ENCODE assay signal across 8 cellular contexts in genomic region chr14:34539407-34540180, GRCh38. TPM values are rescaled to one million over a fixed set of nuclear protein-coding genes. Genes with fewer than 3 reads are reported as not detected.
DNase-seq lines count a peak whose midpoint lies in the region; ATAC-seq lines count a peak whose summit lies in the region.

TSS of gene EAPP (minus strand) at chr14:34539701. CDS start at chr14:34539628, 73 bp downstream.

- peak within 1 kb of the TSS; percentile 98 for H3K4me3 Mint-ChIP-seq in activated CD4-positive, alpha-beta T cell treated with anti-CD3 and anti-CD28 coated beads, Interleukin-2, amount 10 ng/mL, durations not matched to agents 24 days and 14 days

- H3K9me3 ChIP-seq in ectodermal cell (ENCODE audit: control insufficient read depth, low read length) (no peaks in the 10 kb centered on the region), mesenchymal stem cell (ENCODE audit: control insufficient read depth, low read length) (no peaks in the 10 kb centered on the region)

- H2BK15ac ChIP-seq in mesenchymal stem cell (ENCODE audit: low read depth, poor library complexity, severe bottlenecking): no peak within 1 kb of the TSS

- H3K79me1 ChIP-seq in mesenchymal stem cell (replicated peaks; ENCODE audit: low read length, poor library complexity, severe bottlenecking): peaks cover 1% of the 10 kb centered on the region

- peak within 1 kb of the TSS; percentile 7 to 95 for H3K4ac ChIP-seq in mesenchymal stem cell (ENCODE audit: low read depth in 1 of 2, low read length in 2 of 2)

- ATAC-seq in GM19324 (IDR thresholded peaks at IDR 0.05; ENCODE audit: low FRiP score, unreplicated experiment) (peak; percentile 99), HG03520 (IDR thresholded peaks at IDR 0.05; ENCODE audit: unreplicated experiment) (peak; percentile 99)

- H3K36me3 Mint-ChIP-seq in activated CD4-positive, alpha-beta T cell treated with anti-CD3 and anti-CD28 coated beads, Interleukin-2, amount 10 ng/mL, durations not matched to agents 24 days and 14 days (ENCODE audit: low read depth): peaks cover 5% of the 10 kb centered on the region

- peak within 1 kb of the TSS; percentile 96 for H2AFZ ChIP-seq in mesenchymal stem cell (ENCODE audit: low read depth, low read length)

- H4K8ac ChIP-seq in mesenchymal stem cell (ENCODE audit: low read length): peak within 1 kb of the TSS; percentile 81

- peak within 1 kb of the TSS; percentile 99 for H3K9ac ChIP-seq in mesenchymal stem cell (ENCODE audit: low read length)

- H3K4me1 Mint-ChIP-seq in activated CD4-positive, alpha-beta T cell treated with anti-CD3 and anti-CD28 coated beads, Interleukin-2, amount 10 ng/mL, durations not matched to agents 24 days and 14 days: peaks cover 10% of the 10 kb centered on the region

- no peaks in the 10 kb centered on the region for H3K9me3 Mint-ChIP-seq in activated CD4-positive, alpha-beta T cell treated with anti-CD3 and anti-CD28 coated beads, Interleukin-2, amount 10 ng/mL, durations not matched to agents 24 days and 14 days

- no peak within 1 kb of the TSS for H2BK120ac ChIP-seq in mesenchymal stem cell (ENCODE audit: low read depth, low read length)

- H3K27ac Mint-ChIP-seq in activated CD4-positive, alpha-beta T cell treated with anti-CD3 and anti-CD28 coated beads, Interleukin-2, amount 10 ng/mL, durations not matched to agents 24 days and 14 days: peak within 1 kb of the TSS; percentile 99

- DNase-seq in AG08395 (ENCODE audit: low spot score) (peak; percentile 98), mesenchymal stem cell (peak; percentile 98), midbrain (lab: John Stamatoyannopoulos, UW) (no peak)
- peak; percentile 98 for DNase-seq in activated CD4-positive, alpha-beta T cell treated with anti-CD3 and anti-CD28 coated beads, Interleukin-2, amount 10 ng/mL, durations not matched to agents 24 days and 14 days
- peak; percentile 87 for DNase-seq in stimulated activated CD8-positive, alpha-beta memory T cell treated with anti-CD3 and anti-CD28 coated beads, Interleukin-15, amount 100 ng/mL, for 24 hours (ENCODE audit: low read depth)

- WGBS in ectodermal cell, 2 experiments: 7 to 8% methylated on average over 59 of the region's 59 CpGs
- WGBS in mesenchymal stem cell: 10% methylated on average over 49 of the region's 59 CpGs

- H3K4me3 ChIP-seq in ectodermal cell (ENCODE audit: insufficient read depth, low read depth, low read length): peak within 1 kb of the TSS; percentile 81
- H3K4me3 ChIP-seq in mesenchymal stem cell (ENCODE audit: insufficient read depth in 1 of 2, low read depth in 1 of 2, low read length in 2 of 2): peak within 1 kb of the TSS; percentile 74 to 92

- H3K18ac ChIP-seq in mesenchymal stem cell (ENCODE audit: low read depth in 1 of 2, low read length in 2 of 2): peak within 1 kb of the TSS; percentile 23 to 98

- H2AK5ac ChIP-seq in mesenchymal stem cell (ENCODE audit: low read length, severe bottlenecking): peak within 1 kb of the TSS; percentile 89

- H3K27me3 ChIP-seq in ectodermal cell (ENCODE audit: control insufficient read depth, insufficient read depth, low read length, poor library complexity, severe bottlenecking) (no peaks in the 10 kb centered on the region), mesenchymal stem cell (ENCODE audit: control insufficient read depth in 1 of 2, insufficient read depth in 1 of 2, low read length in 2 of 2) (no peaks in the 10 kb centered on the region)

- peak within 1 kb of the TSS; percentile 46 for H3K4me2 ChIP-seq in mesenchymal stem cell (ENCODE audit: low read length, poor library complexity, severe bottlenecking)

- H2BK5ac ChIP-seq in mesenchymal stem cell (ENCODE audit: low read depth, low read length, poor library complexity, severe bottlenecking): peak within 1 kb of the TSS; percentile 22

- peak within 1 kb of the TSS in 1 of 2 experiments; percentile 31 for H2BK12ac ChIP-seq in mesenchymal stem cell (ENCODE audit: low read length in 2 of 2)

- H3K14ac ChIP-seq in mesenchymal stem cell (ENCODE audit: low read length in 2 of 2): peak within 1 kb of the TSS in 1 of 2 experiments; percentile 78

- H3K27ac ChIP-seq in ectodermal cell (ENCODE audit: insufficient read depth, low read depth, low read length, poor library complexity, severe bottlenecking) (peak within 1 kb of the TSS; percentile 96), mesenchymal stem cell (ENCODE audit: low read length, poor library complexity, severe bottlenecking) (peak within 1 kb of the TSS; percentile 89)

- peak within 1 kb of the TSS; percentile 78 for H4K91ac ChIP-seq in mesenchymal stem cell (ENCODE audit: low read length)

- H3K4me1 ChIP-seq in ectodermal cell (ENCODE audit: control insufficient read depth, insufficient read depth, low read length): no peaks in the 10 kb centered on the region
- peaks cover 6% of the 10 kb centered on the region for H3K4me1 ChIP-seq in mesenchymal stem cell (ENCODE audit: control insufficient read depth, insufficient read depth, low read depth, low read length)

- no peaks in the 10 kb centered on the region for H3K27me3 Mint-ChIP-seq in activated CD4-positive, alpha-beta T cell treated with anti-CD3 and anti-CD28 coated beads, Interleukin-2, amount 10 ng/mL, durations not matched to agents 24 days and 14 days

- intact Hi-C loops in activated CD4-positive, alpha-beta T cell treated with anti-CD3 and anti-CD28 coated beads, Interleukin-2, amount 10 ng/mL, durations not matched to agents 24 days and 14 days (cut with micrococcal nuclease): loop anchor here (5.0 kb wide), 4 partner anchors 77 to 1778 kb away; partner anchors contain the start of genes EGLN3 and SPTSSA

- peak within 1 kb of the TSS in 1 of 2 experiments; percentile 93 for H3K23ac ChIP-seq in mesenchymal stem cell (ENCODE audit: low read length in 2 of 2)

- no peaks in the 10 kb centered on the region for H3K36me3 ChIP-seq in ectodermal cell (ENCODE audit: control insufficient read depth, insufficient read depth, low read length)
- peaks cover 5 to 15% of the 10 kb centered on the region in 2 experiments for H3K36me3 ChIP-seq in mesenchymal stem cell (ENCODE audit: control insufficient read depth in 1 of 2, insufficient read depth in 2 of 2, low read depth in 1 of 2, low read length in 2 of 2)

RNA-seq across cellular contexts. Expression of gene EAPP, which starts in this region (rescaled TPM):
- total RNA-seq in activated CD4-positive, alpha-beta T cell treated with anti-CD3 and anti-CD28 coated beads, Interleukin-2, amount 10 ng/mL, durations not matched to agents 24 days and 14 days: 33.7 and 34.7 TPM in 2 replicates
- 48.9 TPM for polyA plus RNA-seq in ectodermal cell (2013, experiment 1 of 4)
- polyA plus RNA-seq in ectodermal cell (2013, experiment 2 of 4): 56.0 TPM
- 48.4 TPM for polyA plus RNA-seq in ectodermal cell (2013, experiment 3 of 4)
- polyA plus RNA-seq in ectodermal cell (2013, experiment 4 of 4): 59.1 TPM
- polyA plus RNA-seq in mesenchymal stem cell (2013, experiment 1 of 2): 44.2 TPM
- polyA plus RNA-seq in mesenchymal stem cell (2013, experiment 2 of 2): 45.1 TPM
